Comparison of ENCODE assay signal across 8 cellular contexts in genomic region chr1:37090671-37091070, GRCh38. TPM values are rescaled to one million over a fixed set of nuclear protein-coding genes. Genes with fewer than 3 reads are reported as not detected.
"Had no signal": no experiment of that assay in that cellular context is flagged by ENCODE, and none has a peak within 500 bp of the region (broad histone marks: within the 10 kb centered on the region; RNA-seq: fewer than 3 reads in every experiment).

No MANE protein-coding gene starts in this region.

- H3K27ac ChIP-seq: HL-60, KMS-11 had no signal

- H3K4me2 ChIP-seq: KMS-11 had no signal

- FAIRE-seq: HTR-8/SVneo had no signal

- DNase-seq: Karpas-422, KBM-7, KG1 had no signal

- H3K9ac ChIP-seq: KMS-11 had no signal

RNA-seq across cellular contexts. Expression of gene GRIK3, which starts 56.4 kb away (rescaled TPM):
- total RNA-seq: HT-29, HT1080 had no signal
